7 cellular contexts compared by ENCODE assay signal in genomic region chr1:83274659-83275058, GRCh38.
DNase-seq lines count a peak whose midpoint lies in the region; ATAC-seq, FAIRE-seq and TF ChIP-seq lines count a peak whose summit lies in the region.
"Not testable (repeated sequence)": the region's sequence is repeated elsewhere in the genome, so short reads cannot be mapped to it uniquely, and the experiment has no call there.

No MANE protein-coding gene starts in this region.

- H3K36me3 ChIP-seq in BE2C; adipocyte (ENCODE audit: control insufficient read depth, insufficient read depth, low read length, severe bottlenecking); H1 (ENCODE audit: control insufficient read depth in 2 of 4, insufficient read depth in 4 of 4, low read length in 3 of 4): not testable (repeated sequence)

- H2BK12ac ChIP-seq in H1 (ENCODE audit: low read depth, low read length), result not testable (repeated sequence)

- H4K91ac ChIP-seq in H1 (replicated peaks; ENCODE audit: insufficient read length, low read length), result not testable (repeated sequence)

- not testable (repeated sequence) for H4K5ac ChIP-seq in H1 (ENCODE audit: insufficient read length, low read depth, low read length)

- H3K79me1 ChIP-seq in H1 (ENCODE audit: low read depth, low read length), result not testable (repeated sequence)

- H2BK20ac ChIP-seq in H1 (ENCODE audit: low read length), result not testable (repeated sequence)

- TF ChIP-seq EP300 in H1 (IDR thresholded peaks at IDR 0.05; ENCODE audit: borderline replicate concordance in 1 of 2, low read depth in 2 of 2, low read length in 2 of 2), result not testable (repeated sequence)

- H3K23me2 ChIP-seq in H1 (ENCODE audit: low read depth, low read length), result not testable (repeated sequence)

- not testable (repeated sequence) for H3K9ac ChIP-seq in adipocyte (ENCODE audit: low read length); H1 (replicated peaks in 1 of 4; ENCODE audit: extremely low read depth in 1 of 4, low read depth in 3 of 4, low read length in 3 of 4)

- not testable (repeated sequence) for H3K56ac ChIP-seq in H1 (replicated peaks; ENCODE audit: insufficient read length, low read depth, low read length)

- not testable (repeated sequence) for TF ChIP-seq CTCF in BE2C (IDR thresholded peaks at IDR 0.05; ENCODE audit: low read depth, low read length); H1 (IDR thresholded peaks at IDR 0.05; ENCODE audit: control extremely low read depth in 1 of 3, insufficient read depth in 1 of 3, low read depth in 1 of 3, low read length in 3 of 3)

- not testable (repeated sequence) for H4K20me1 ChIP-seq in H1 (replicated peaks in 1 of 2; ENCODE audit: control insufficient read depth in 1 of 2, insufficient read depth in 2 of 2, low read length in 2 of 2)

- H3K79me2 ChIP-seq in H1 (ENCODE audit: control insufficient read depth in 1 of 2, insufficient read depth in 2 of 2, low read length in 2 of 2), result not testable (repeated sequence)

- TF ChIP-seq RAD21 in H1 (IDR thresholded peaks at IDR 0.05 in 1 of 2, conservative IDR thresholded peaks at IDR 0.05 in 1 of 2; ENCODE audit: low read depth in 2 of 2, low read length in 2 of 2), result not testable (repeated sequence)

- not testable (repeated sequence) for H3K9me3 ChIP-seq in BE2C; adipocyte (ENCODE audit: control insufficient read depth, low read length); H1 (ENCODE audit: insufficient read depth in 2 of 2, low read depth in 1 of 2, low read length in 1 of 2)

- not testable (repeated sequence) for H2BK120ac ChIP-seq in H1 (replicated peaks; ENCODE audit: low read depth, low read length)

- POLR2A ChIA-PET in H1 (lab: Charles Lee; ENCODE audit: partially characterized antibody), result not testable (repeated sequence)

- not testable (repeated sequence) for H3K18ac ChIP-seq in H1 (ENCODE audit: extremely low read depth, low read length)

- H2BK5ac ChIP-seq in H1 (ENCODE audit: low read depth, low read length), result not testable (repeated sequence)

- FAIRE-seq in H54 (lab: Jason Lieb, UNC) (peak; percentile 45), H1 (lab: Jason Lieb, UNC) (peak; percentile 48)

- H4K8ac ChIP-seq in H1 (ENCODE audit: extremely low read depth, insufficient read depth, low read length), result not testable (repeated sequence)

- H2AFZ ChIP-seq in H1 (ENCODE audit: low read length), result not testable (repeated sequence)

- H3K14ac ChIP-seq in H1 (ENCODE audit: insufficient read length), result not testable (repeated sequence)

- not testable (repeated sequence) for H3K4me2 ChIP-seq in H1 (ENCODE audit: insufficient read depth in 1 of 2, low read depth in 2 of 2, low read length in 2 of 2)

- not testable (repeated sequence) for H3K27ac ChIP-seq in H1 (ENCODE audit: low read depth, low read length)

- not testable (repeated sequence) for TF ChIP-seq POLR2A in H54 (IDR thresholded peaks at IDR 0.05; ENCODE audit: low read depth, low read length); H1 (IDR thresholded peaks at IDR 0.05; ENCODE audit: control extremely low read depth in 1 of 2, low read depth in 2 of 2, low read length in 2 of 2)

- DNase-seq in BE2C (peak; percentile 21), SK-N-DZ (ENCODE audit: low spot score) (peak; percentile 83), adipocyte (ENCODE audit: low read depth) (peak; percentile 3), retina (peak; percentile 29)
- not testable (repeated sequence) for DNase-seq in H54 (ENCODE audit: insufficient read length, low spot score); H1 (ENCODE audit: low read depth in 1 of 2, low spot score in 2 of 2)

- H2AK5ac ChIP-seq in H1 (ENCODE audit: low read depth, low read length), result not testable (repeated sequence)

- H3K4me3 ChIP-seq in BE2C (ENCODE audit: low read depth, low read length); adipocyte (ENCODE audit: low read length); H1 (ENCODE audit: extremely low read depth in 1 of 4, insufficient read depth in 2 of 4, low read depth in 3 of 4, low read length in 4 of 4): not testable (repeated sequence)

- H3K27me3 ChIP-seq in BE2C; adipocyte (replicated peaks; ENCODE audit: control insufficient read depth, insufficient read depth, low read length); H1 (replicated peaks in 1 of 4; ENCODE audit: control insufficient read depth in 3 of 4, extremely low read depth in 1 of 4, insufficient read depth in 3 of 4, low read length in 3 of 4): not testable (repeated sequence)

- CTCF ChIA-PET in H1 (lab: Charles Lee; ENCODE audit: partially characterized antibody), result not testable (repeated sequence)

- H3K4me1 ChIP-seq in BE2C; adipocyte (ENCODE audit: control insufficient read depth, insufficient read depth, low read length); H1 (replicated peaks in 1 of 4; ENCODE audit: control insufficient read depth in 3 of 4, insufficient read depth in 4 of 4, low read length in 3 of 4): not testable (repeated sequence)

- H3K23ac ChIP-seq in H1 (ENCODE audit: insufficient read length), result not testable (repeated sequence)

- not testable (repeated sequence) for H2BK15ac ChIP-seq in H1 (ENCODE audit: low read length)

- 65% methylated on average over 3 of the region's 3 CpGs; no CpG with 5 or more reads in 1 of the 2 experiments for WGBS in H1 (ENCODE audit: extremely low coverage in 1 of 2, insufficient coverage in 1 of 2, insufficient read length in 1 of 2, insufficient replicate concordance in 2 of 2, low coverage in 1 of 2, low lambda C conversion rate in 2 of 2, missing lambda C conversion rate in 1 of 2), 2 experiments

- ATAC-seq in SK-N-SH treated with all-trans-retinoic acid at 6 μM for 48 hours, result peak; percentile 77

- not testable (repeated sequence) for H3K4ac ChIP-seq in H1 (replicated peaks; ENCODE audit: insufficient read length, low read depth, low read length)
